In genomic region chr15:67135494-67135893, GRCh38 we compare ENCODE assay signal across 1 cellular context.
A peak's percentile ranks its signal among the peaks of the same experiment; 100 is the strongest.
TF ChIP-seq lines count a peak whose summit lies in the region.

No MANE protein-coding gene starts in this region.

TF ChIP-seq in IMR-90, 13 proteins besides CTCF, POLR2A, EP300 and RAD21 (continued from another document):
- peak; percentile 20; the same call in 1 of the 2 replicates for TF ChIP-seq SMC3 (IDR thresholded peaks at IDR 0.05; ENCODE audit: low read depth, low read length)
- peak; percentile 24 for TF ChIP-seq RCOR1 (IDR thresholded peaks at IDR 0.05; ENCODE audit: insufficient replicate concordance, low read length)
- no peak for TF ChIP-seq RFX5 (IDR thresholded peaks at IDR 0.05; ENCODE audit: low read depth, low read length)
